8 cellular contexts compared by ENCODE assay signal in the genomic region with DNA sequence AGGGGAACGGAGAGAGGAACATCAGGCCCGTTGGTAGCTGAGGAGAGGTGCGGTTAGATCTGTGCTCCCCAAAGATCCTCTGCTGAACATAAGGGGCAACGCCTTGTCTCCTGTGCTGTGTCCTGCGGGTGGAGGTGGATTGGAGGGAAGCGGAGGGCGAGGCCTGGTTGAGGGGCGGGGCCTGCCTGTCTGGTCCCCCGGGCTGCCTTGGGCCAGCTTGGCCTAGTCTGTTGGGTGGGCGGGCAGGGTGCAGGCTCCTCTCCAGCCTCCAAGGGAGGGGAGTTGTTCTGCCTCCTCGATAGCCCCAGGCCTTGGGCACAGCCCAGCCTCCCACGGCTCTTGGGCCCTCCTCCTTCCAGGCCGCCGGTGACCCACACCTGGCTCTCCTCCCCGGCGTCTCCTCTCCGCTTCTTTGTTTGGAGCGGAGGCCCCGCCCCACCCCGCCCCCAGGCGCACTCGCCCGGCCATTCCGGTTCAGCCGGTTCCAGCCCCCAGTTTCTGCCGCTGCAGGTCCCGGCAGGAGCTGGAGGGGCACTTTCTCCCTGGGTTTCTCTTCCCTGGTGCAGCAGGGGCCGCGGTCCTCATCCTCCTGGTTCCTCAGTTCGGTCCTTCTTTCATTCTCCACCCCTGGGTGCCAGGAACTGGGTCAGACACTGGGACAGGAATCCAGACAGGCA. TPM values are rescaled to one million over a fixed set of nuclear protein-coding genes. Genes with fewer than 3 reads are reported as not detected.
A peak's percentile ranks its signal among the peaks of the same experiment; 100 is the strongest.
DNase-seq lines count a peak whose midpoint lies in the region; ATAC-seq and TF ChIP-seq lines count a peak whose summit lies in the region.

No MANE protein-coding gene starts in this region.

- DNase-seq in IMR-90 (no peak), kidney glomerular epithelial cell (lab: John Stamatoyannopoulos, UW) (peak; percentile 54), HuH-7.5 (ENCODE audit: low spot score) (no peak)
- DNase-seq in activated naive CD8-positive, alpha-beta T cell treated with anti-CD3 and anti-CD28 coated beads for 36 hours: peak; percentile 20

- BruUV-seq in IMR-90 (replicated peaks; lab: Mats Ljungman, UMichigan): no TSS peak

- peak overlapping the region; percentile 17 for H2AFZ ChIP-seq in IMR-90 (replicated peaks; ENCODE audit: low read length, poor library complexity)

- peaks cover 5 to 73% of the 10 kb centered on the region in 2 experiments; a peak in 3 of 4 replicates for H3K79me1 ChIP-seq in IMR-90 (ENCODE audit: low read depth in 1 of 2, low read length in 2 of 2)

- H3K9me1 ChIP-seq in IMR-90 (ENCODE audit: insufficient read depth, low read length): peaks cover 16% of the 10 kb centered on the region

- H3K27ac Mint-ChIP-seq in activated naive CD8-positive, alpha-beta T cell treated with anti-CD3 and anti-CD28 coated beads for 36 hours: no peak overlapping the region

- H3K9me3 ChIP-seq in BLaER1 (no peaks in the 10 kb centered on the region), IMR-90 (ENCODE audit: control insufficient read depth, insufficient read depth, low read length) (no peaks in the 10 kb centered on the region), thymus (ENCODE audit: control insufficient read depth) (no peaks in the 10 kb centered on the region)

- no peak overlapping the region for H2BK120ac ChIP-seq in IMR-90 (ENCODE audit: low read depth, low read length)

- TF ChIP-seq POLR2A in IMR-90 (IDR thresholded peaks at IDR 0.05; ENCODE audit: low read depth, low read length): no peak

- H3K56ac ChIP-seq in IMR-90 (ENCODE audit: extremely low read depth, insufficient read depth, low read length): no peak overlapping the region

- WGBS in IMR-90 (ENCODE audit: extremely low coverage in 2 of 2, insufficient read length in 1 of 2), 2 experiments: 31% methylated on average over 4 of the region's 30 CpGs; no CpG with 5 or more reads in 1 of the 2 experiments
- WGBS in thymus: 17% methylated on average over 30 of the region's 30 CpGs

- in situ Hi-C loops in IMR-90 (cut with MboI; ENCODE audit: low sequenced_read_pairs): loop anchor here (25.0 kb wide), 1 partner anchor 412 kb away; a partner anchor contains a TSS

- H2AK9ac ChIP-seq in IMR-90 (replicated peaks; ENCODE audit: low read depth, low read length, poor library complexity): no peak overlapping the region

- intact Hi-C loops in IMR-90 (cut with micrococcal nuclease): no loop called here

- peak overlapping the region; percentile 38 for H3K27ac ChIP-seq in BLaER1
- no peak overlapping the region for H3K27ac ChIP-seq in IMR-90 (ENCODE audit: insufficient read depth, low read length)
- H3K27ac ChIP-seq in thymus (ENCODE audit: low read depth): peak overlapping the region; percentile 66

- H3K4me1 Mint-ChIP-seq in activated naive CD8-positive, alpha-beta T cell treated with anti-CD3 and anti-CD28 coated beads for 36 hours: peaks cover 4% of the 10 kb centered on the region

- H2AK5ac ChIP-seq in IMR-90 (ENCODE audit: low read depth, low read length): no peak overlapping the region

- no peak overlapping the region for H3K23ac ChIP-seq in IMR-90 (ENCODE audit: low read depth, low read length)

- H3K9ac ChIP-seq in BLaER1: peak overlapping the region; percentile 57
- no peak overlapping the region for H3K9ac ChIP-seq in IMR-90 (ENCODE audit: low read depth, low read length)

- H2BK15ac ChIP-seq in IMR-90 (ENCODE audit: low read depth, low read length): no peak overlapping the region

- H3K4me2 ChIP-seq in BLaER1 (peak overlapping the region; percentile 66), IMR-90 (ENCODE audit: low read depth, low read length) (no peak overlapping the region)

- H3K4me3 ChIP-seq in BLaER1 (peak overlapping the region; percentile 33; the same call in 1 of the 2 replicates), IMR-90 (ENCODE audit: insufficient read depth, low read depth, low read length) (no peak overlapping the region), thymus (ENCODE audit: low read length) (peak overlapping the region; percentile 36)

- no peaks in the 10 kb centered on the region for H3K36me3 Mint-ChIP-seq in activated naive CD8-positive, alpha-beta T cell treated with anti-CD3 and anti-CD28 coated beads for 36 hours

- ATAC-seq in IMR-90 (ENCODE audit: low read depth) (no peak), HG02759 (IDR thresholded peaks at IDR 0.05; ENCODE audit: unreplicated experiment) (no peak), HG03139 (IDR thresholded peaks at IDR 0.05; ENCODE audit: unreplicated experiment) (no peak)

- H3K4me1 ChIP-seq in BLaER1 (peaks cover 49% of the 10 kb centered on the region), IMR-90 (ENCODE audit: control insufficient read depth, insufficient read depth, low read length) (peaks cover 4% of the 10 kb centered on the region; the same call in 1 of the 2 replicates), thymus (ENCODE audit: control insufficient read depth, insufficient read depth, low read length) (peaks cover 3% of the 10 kb centered on the region)

- TF ChIP-seq RAD21 in IMR-90 (IDR thresholded peaks at IDR 0.05; ENCODE audit: low read length): no peak

- H3K14ac ChIP-seq in IMR-90 (replicated peaks; ENCODE audit: low read depth, low read length): no peak overlapping the region

- H2BK5ac ChIP-seq in IMR-90 (ENCODE audit: low read depth, low read length, poor library complexity, severe bottlenecking): no peak overlapping the region

- no peak overlapping the region for H3K4me3 Mint-ChIP-seq in activated naive CD8-positive, alpha-beta T cell treated with anti-CD3 and anti-CD28 coated beads for 36 hours

- no peak for TF ChIP-seq CTCF in IMR-90 (conservative IDR thresholded peaks at IDR 0.05; ENCODE audit: low read depth, low read length)

- H3K27me3 ChIP-seq in BLaER1 (no peaks in the 10 kb centered on the region), IMR-90 (ENCODE audit: control insufficient read depth, insufficient read depth, low read length) (no peaks in the 10 kb centered on the region), thymus (ENCODE audit: control insufficient read depth, insufficient read depth) (no peaks in the 10 kb centered on the region)

- no peak overlapping the region for H4K91ac ChIP-seq in IMR-90 (ENCODE audit: insufficient read depth, low read depth, low read length)

- H2BK20ac ChIP-seq in IMR-90 (ENCODE audit: low read depth, low read length): no peak overlapping the region

- H4K20me1 ChIP-seq in BLaER1: no peaks in the 10 kb centered on the region
- peaks cover 57% of the 10 kb centered on the region for H4K20me1 ChIP-seq in IMR-90 (ENCODE audit: insufficient read depth, low read length)

- no peak overlapping the region for H3K18ac ChIP-seq in IMR-90 (ENCODE audit: low read depth, low read length)

- no peak overlapping the region for H3K4ac ChIP-seq in IMR-90 (ENCODE audit: low read depth, low read length)

- H3K36me3 ChIP-seq in BLaER1: peaks cover 38% of the 10 kb centered on the region
- H3K36me3 ChIP-seq in IMR-90 (ENCODE audit: control insufficient read depth, insufficient read depth, low read length): peaks cover 17% of the 10 kb centered on the region; the same call in 1 of the 2 replicates
- no peaks in the 10 kb centered on the region for H3K36me3 ChIP-seq in thymus (ENCODE audit: control insufficient read depth, insufficient read depth)

- CTCF ChIA-PET in IMR-90 (lab: Yijun Ruan, JAX): no interaction called here

- dilution Hi-C loops in IMR-90 (cut with HindIII; ENCODE audit: low sequenced_read_pairs, unreplicated experiment): no loop called here

- H4K5ac ChIP-seq in IMR-90 (ENCODE audit: low read depth, low read length): no peak overlapping the region

- peaks cover 4% of the 10 kb centered on the region for H3K27me3 Mint-ChIP-seq in activated naive CD8-positive, alpha-beta T cell treated with anti-CD3 and anti-CD28 coated beads for 36 hours

- POLR2A ChIA-PET in IMR-90 (lab: Charles Lee; ENCODE audit: unreplicated experiment): no interaction called here

- H4K8ac ChIP-seq in IMR-90 (ENCODE audit: low read depth in 2 of 2, low read length in 2 of 2): 0 out of 4 replicates have a peak overlapping the region, but pooled peaks of 1 of the 2 experiments have one; percentile 16

- H3K9me3 Mint-ChIP-seq in activated naive CD8-positive, alpha-beta T cell treated with anti-CD3 and anti-CD28 coated beads for 36 hours: no peaks in the 10 kb centered on the region

TF ChIP-seq in IMR-90, 13 proteins besides CTCF, POLR2A, EP300 and RAD21:
- TF ChIP-seq SMC3 (IDR thresholded peaks at IDR 0.05; ENCODE audit: low read depth, low read length) (no peak), CEBPB (IDR thresholded peaks at IDR 0.05; ENCODE audit: low read depth, low read length) (no peak), MXI1 (IDR thresholded peaks at IDR 0.05; ENCODE audit: borderline replicate concordance, low read depth, low read length) (no peak), RCOR1 (IDR thresholded peaks at IDR 0.05; ENCODE audit: insufficient replicate concordance, low read length) (no peak), MAZ (IDR thresholded peaks at IDR 0.05; ENCODE audit: borderline replicate concordance, low read depth, low read length) (no peak), MAFK (IDR thresholded peaks at IDR 0.05; ENCODE audit: low read depth, low read length) (no peak)
TF ChIP-seq in IMR-90: peak in this region for 0.

RNA-seq across cellular contexts. Expression of a gene that starts 19.4 kb away (rescaled TPM):
- 25.8 and 27.8 TPM in 2 replicates for total RNA-seq in IMR-90 (2012; rRNA removed)
- polyA plus RNA-seq in IMR-90 (2012; rRNA removed) (92.3 and 103 TPM in 2 replicates), thymus (40.6 TPM)
- 46.4 and 102 TPM in 2 replicates for polyA plus RNA-seq in IMR-90 (2012; cell fraction: cytosol; rRNA removed)
- polyA plus RNA-seq in IMR-90 (2012; cell fraction: nucleus; rRNA removed; ENCODE audit: low replicate concordance): 122 and 210 TPM in 2 replicates
- 1 to 10 TPM; 3.1 to 3.6 TPM for total RNA-seq in activated naive CD8-positive, alpha-beta T cell treated with anti-CD3 and anti-CD28 coated beads for 36 hours

Comparison
In these comparisons a context has a peak if more than half of its experiments do, and no peak if none do; other contexts are left out.
1. DNase-seq: peak in activated naive CD8-positive, alpha-beta T cell treated with anti-CD3 and anti-CD28 coated beads for 36 hours (single experiment) and kidney glomerular epithelial cell (single experiment); none in IMR-90 (single experiment) and HuH-7.5 (single experiment).